In the genomic region with DNA sequence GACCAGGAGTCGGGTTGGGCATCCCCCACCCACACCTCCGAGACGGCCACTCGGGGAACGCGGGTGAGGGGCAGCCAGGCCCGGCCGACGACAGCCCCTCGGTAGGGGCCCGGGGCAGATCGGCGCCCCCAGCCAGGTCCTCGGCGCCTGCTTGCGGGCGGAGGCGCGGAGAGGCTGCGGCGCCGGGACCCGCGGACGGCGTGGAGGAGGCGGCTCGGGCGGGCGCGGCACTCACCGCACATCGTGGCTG, we compare ENCODE assay signal across 8 cellular contexts. TPM values are rescaled to one million over a fixed set of nuclear protein-coding genes. Genes with fewer than 3 reads are reported as not detected.
DNase-seq lines count a peak whose midpoint lies in the region; ATAC-seq lines count a peak whose summit lies in the region.

No MANE protein-coding gene starts in this region.

- no peak overlapping the region for H3K27ac ChIP-seq in right cardiac atrium (ENCODE audit: low read length)

- H3K27ac Mint-ChIP-seq in stimulated activated naive B cell treated with anti-CD40 and anti-IgM and Interleukin-4, amounts not matched to agents 10 μg/mL and 1 μg/mL and 100 μg/mL, for 72 hours: no peak overlapping the region

- peak overlapping the region; percentile 94 for H3K9ac ChIP-seq in NT2/D1 (ENCODE audit: insufficient read length, low read depth)

- H3K4me3 ChIP-seq in NT2/D1 (ENCODE audit: insufficient read length, low read depth) (peak overlapping the region; percentile 89), right cardiac atrium (ENCODE audit: low read length) (peak overlapping the region; percentile 55)

- peaks cover 33% of the 10 kb centered on the region for H3K36me3 ChIP-seq in NT2/D1 (ENCODE audit: insufficient read depth, insufficient read length, low read length)

- H3K9me3 ChIP-seq in NT2/D1 (ENCODE audit: insufficient read depth, low read length): no peaks in the 10 kb centered on the region
- no peaks in the 10 kb centered on the region for H3K9me3 ChIP-seq in right cardiac atrium (ENCODE audit: control insufficient read depth, low read length)

- peaks cover 0 to 5% of the 10 kb centered on the region in 2 donors for H3K4me1 Mint-ChIP-seq in stimulated activated naive B cell treated with anti-CD40 and anti-IgM and Interleukin-4, amounts not matched to agents 10 μg/mL and 1 μg/mL and 100 μg/mL, for 72 hours

- no peaks in the 10 kb centered on the region for H3K9me3 Mint-ChIP-seq in stimulated activated naive B cell treated with anti-CD40 and anti-IgM and Interleukin-4, amounts not matched to agents 10 μg/mL and 1 μg/mL and 100 μg/mL, for 72 hours

- H3K27me3 ChIP-seq in NT2/D1 (ENCODE audit: insufficient read depth, insufficient read length) (peaks cover 29% of the 10 kb centered on the region), right cardiac atrium (ENCODE audit: control insufficient read depth, insufficient read depth) (no peaks in the 10 kb centered on the region)

- WGBS in right cardiac atrium: 1% methylated on average over 33 of the region's 33 CpGs

- peaks cover 64 to 77% of the 10 kb centered on the region in 2 donors for H3K27me3 Mint-ChIP-seq in stimulated activated naive B cell treated with anti-CD40 and anti-IgM and Interleukin-4, amounts not matched to agents 10 μg/mL and 1 μg/mL and 100 μg/mL, for 72 hours

- H3K36me3 Mint-ChIP-seq in stimulated activated naive B cell treated with anti-CD40 and anti-IgM and Interleukin-4, amounts not matched to agents 10 μg/mL and 1 μg/mL and 100 μg/mL, for 72 hours: no peaks in the 10 kb centered on the region

- ATAC-seq in GM21576 (IDR thresholded peaks at IDR 0.05; ENCODE audit: unreplicated experiment) (peak; percentile 12), right cardiac atrium (no peak), GM21360 (IDR thresholded peaks at IDR 0.05; ENCODE audit: unreplicated experiment) (no peak)
- peak; percentile 30 to 38 for ATAC-seq in stimulated activated naive B cell treated with anti-CD40 and anti-IgM and Interleukin-4, amounts not matched to agents 10 μg/mL and 1 μg/mL and 100 μg/mL, for 72 hours (replicated peaks)

- H3K4me1 ChIP-seq in NT2/D1 (ENCODE audit: insufficient read depth, insufficient read length): peaks cover 13% of the 10 kb centered on the region
- H3K4me1 ChIP-seq in right cardiac atrium (ENCODE audit: control insufficient read depth, insufficient read depth, low read length): no peaks in the 10 kb centered on the region

- DNase-seq in NT2/D1 (ENCODE audit: low read depth, low spot score) (no peak), right cardiac atrium (peak in 1 of 3 donors; percentile 66), amniotic stem cell (lab: John Stamatoyannopoulos, UW) (no peak), GM03348 (ENCODE audit: low spot score) (no peak)
- DNase-seq in stimulated activated naive B cell treated with anti-CD40 and anti-IgM and Interleukin-4, amounts not matched to agents 10 μg/mL and 1 μg/mL and 100 μg/mL, for 72 hours: no peak
- DNase-seq in stimulated activated naive CD4-positive, alpha-beta T cell treated with Interleukin-2 at 50 U/mL for 16 hours (lab: John Stamatoyannopoulos, UW): no peak

- intact Hi-C loops in right cardiac atrium (cut with DNase I): no loop called here

- H3K4me3 Mint-ChIP-seq in stimulated activated naive B cell treated with anti-CD40 and anti-IgM and Interleukin-4, amounts not matched to agents 10 μg/mL and 1 μg/mL and 100 μg/mL, for 72 hours: peak overlapping the region in 1 of 2 donors; percentile 69

RNA-seq across cellular contexts. Expression of a gene that starts 0.2 kb away (rescaled TPM):
- total RNA-seq in right cardiac atrium: 10 to 100 TPM in 1 of 4 donors, 1 to 10 TPM in 3; 2.3 to 25.6 (median 7.0) TPM
- polyA plus RNA-seq in right cardiac atrium: 5.7 TPM

Comparison
In these comparisons a context has a peak if more than half of its experiments do, and no peak if none do; other contexts are left out.
1. ATAC-seq: peak in GM21576 (single experiment) and stimulated activated naive B cell treated with anti-CD40 and anti-IgM and Interleukin-4, amounts not matched to agents 10 μg/mL and 1 μg/mL and 100 μg/mL, for 72 hours (2 of 2); none in right cardiac atrium (0 of 2) and GM21360 (single experiment).